8 cellular contexts compared by ENCODE assay signal in genomic region chr5:93915142-93915553, GRCh38.
DNase-seq lines count a peak whose midpoint lies in the region; ATAC-seq, FAIRE-seq and TF ChIP-seq lines count a peak whose summit lies in the region.

No MANE protein-coding gene starts in this region.

- no TSS peak for BruUV-seq in GM12878 (replicated peaks; lab: Mats Ljungman, UMichigan)

- H3K9ac ChIP-seq in GM12878 (ENCODE audit: control insufficient read depth, insufficient read depth, low read length): no peak overlapping the region

- H3K4me3 ChIP-seq in GM12878 (no peak overlapping the region), right lobe of liver (no peak overlapping the region)

- H3K36me3 ChIP-seq in GM12878 (ENCODE audit: control insufficient read depth in 2 of 2, insufficient read depth in 2 of 2, low read length in 1 of 2) (no peaks in the 10 kb centered on the region), right lobe of liver (no peaks in the 10 kb centered on the region)

- no peaks in the 10 kb centered on the region for H3K79me2 ChIP-seq in GM12878 (ENCODE audit: control insufficient read depth, insufficient read depth, low read length)

- peak; percentile 64 for TF ChIP-seq RAD21 in GM12878 (IDR thresholded peaks at IDR 0.05; ENCODE audit: insufficient read depth, low read depth, low read length)

- CTCF ChIA-PET in GM12878 (lab: Yijun Ruan, JAX): interaction anchor here (0.7 to 1.7 kb wide), 14 partner anchors 9 to 334 kb away, joined by 3 to 13 read pairs (median 4); partner anchors contain the start of genes NR2F1 and NR2F1-AS1

- H3K4me1 ChIP-seq in GM12878 (ENCODE audit: control insufficient read depth, insufficient read depth, low read length): no peaks in the 10 kb centered on the region
- H3K4me1 ChIP-seq in right lobe of liver: no peaks in the 10 kb centered on the region

- no peak overlapping the region for H3K4me2 ChIP-seq in GM12878 (ENCODE audit: control insufficient read depth, insufficient read depth)

- in situ Hi-C loops in GM12878 (cut with MboI): no loop called here

- peak; percentile 35 to 49 (median 48) for TF ChIP-seq CTCF in GM12878 (IDR thresholded peaks at IDR 0.05 in 2 of 3, conservative IDR thresholded peaks at IDR 0.05 in 1 of 3; ENCODE audit: control insufficient read depth in 2 of 3, extremely low read depth in 1 of 3, insufficient read depth in 1 of 3, low read depth in 3 of 3, low read length in 3 of 3)
- TF ChIP-seq CTCF in right lobe of liver (IDR thresholded peaks at IDR 0.05): peak; percentile 58 to 64 (median 62)

- RAD21 ChIA-PET in GM12878 (lab: Charles Lee; ENCODE audit: unreplicated experiment): interaction anchor here (1.2 kb wide), 1 partner anchor 9 kb away, joined by 3 read pairs; no protein-coding TSS in a partner anchor

- SMC1A ChIA-PET in GM12878 (lab: Charles Lee; ENCODE audit: uncharacterized antibody, unreplicated experiment): interaction anchor here (0.8 to 1.9 kb wide), 8 partner anchors 9 to 763 kb away, joined by 3 to 7 read pairs (median 3); no protein-coding TSS in a partner anchor

- POLR2A ChIA-PET in GM12878 (lab: Charles Lee): no interaction called here

- no peak for FAIRE-seq in GM12878 (lab: Jason Lieb, UNC)

- intact Hi-C loops in GM12878 (cut with micrococcal nuclease; ENCODE audit: unreplicated experiment): loop anchor here (2.0 to 5.0 kb wide), 2 partner anchors 113 to 334 kb away; partner anchors contain the start of gene NR2F1-AS1
- intact Hi-C loops in right lobe of liver (cut with DNase I): no loop called here

- H3K9me3 ChIP-seq in GM12878 (replicated peaks; ENCODE audit: control insufficient read depth, insufficient read depth, low read length) (no peaks in the 10 kb centered on the region), right lobe of liver (no peaks in the 10 kb centered on the region)

- TF ChIP-seq POLR2A in GM12878 (IDR thresholded peaks at IDR 0.05; ENCODE audit: low read depth, low read length) (no peak), right lobe of liver (IDR thresholded peaks at IDR 0.05) (no peak)

- H2AFZ ChIP-seq in GM12878 (ENCODE audit: control insufficient read depth, low read depth, low read length): no peak overlapping the region

- peak; percentile 48 for DNase-seq in DMS53 treated with DMSO at 0.1 percent for 48 hours (lab: John Stamatoyannopoulos, UW; ENCODE audit: unreplicated experiment)
- DNase-seq in NCI-H1092 (lab: John Stamatoyannopoulos, UW): peak; percentile 30
- peak; percentile 5 for DNase-seq in GM12878 (ENCODE audit: low read depth, low spot score)
- no peak for DNase-seq in right lobe of liver

- H3K27me3 ChIP-seq in GM12878 (replicated peaks in 1 of 2; ENCODE audit: control insufficient read depth in 2 of 2, insufficient read depth in 2 of 2, low read length in 1 of 2) (no peaks in the 10 kb centered on the region), right lobe of liver (no peaks in the 10 kb centered on the region)

- H4K20me1 ChIP-seq in GM12878 (ENCODE audit: control insufficient read depth, insufficient read depth): no peaks in the 10 kb centered on the region

- ATAC-seq in GM19438 (IDR thresholded peaks at IDR 0.05; ENCODE audit: low read depth, unreplicated experiment) (peak; percentile 77), GM12878 (peak; percentile 71), right lobe of liver (peak; percentile 81 to 91 (median 88)), GM21576 (IDR thresholded peaks at IDR 0.05; ENCODE audit: unreplicated experiment) (no peak), HG03457 (IDR thresholded peaks at IDR 0.05; ENCODE audit: unreplicated experiment) (no peak), HG03108 (IDR thresholded peaks at IDR 0.05; ENCODE audit: unreplicated experiment) (no peak)

- H3K27ac ChIP-seq in GM12878 (ENCODE audit: control insufficient read depth, insufficient read depth): no peak overlapping the region
- H3K27ac ChIP-seq in right lobe of liver: no peak overlapping the region

- no peak for TF ChIP-seq EP300 in GM12878 (IDR thresholded peaks at IDR 0.05; ENCODE audit: borderline replicate concordance in 1 of 2, control insufficient read depth in 1 of 2, low read depth in 2 of 2, low read length in 2 of 2)

TF ChIP-seq in GM12878, 131 proteins besides CTCF, POLR2A, EP300 and RAD21:
- TF ChIP-seq RUNX3 (IDR thresholded peaks at IDR 0.05; ENCODE audit: low read length) (0 out of 2 replicates have a peak, but pooled peaks have one; percentile 30), TAF1 (IDR thresholded peaks at IDR 0.05; ENCODE audit: borderline replicate concordance, low read depth, low read length) (no peak), JUNB (IDR thresholded peaks at IDR 0.05) (no peak), REST (IDR thresholded peaks at IDR 0.05; ENCODE audit: low read depth, low read length) (no peak), SMC3 (IDR thresholded peaks at IDR 0.05; ENCODE audit: borderline replicate concordance, low read length) (peak; percentile 50; the same call in 1 of the 2 replicates)
- TF ChIP-seq, protein P1, sequence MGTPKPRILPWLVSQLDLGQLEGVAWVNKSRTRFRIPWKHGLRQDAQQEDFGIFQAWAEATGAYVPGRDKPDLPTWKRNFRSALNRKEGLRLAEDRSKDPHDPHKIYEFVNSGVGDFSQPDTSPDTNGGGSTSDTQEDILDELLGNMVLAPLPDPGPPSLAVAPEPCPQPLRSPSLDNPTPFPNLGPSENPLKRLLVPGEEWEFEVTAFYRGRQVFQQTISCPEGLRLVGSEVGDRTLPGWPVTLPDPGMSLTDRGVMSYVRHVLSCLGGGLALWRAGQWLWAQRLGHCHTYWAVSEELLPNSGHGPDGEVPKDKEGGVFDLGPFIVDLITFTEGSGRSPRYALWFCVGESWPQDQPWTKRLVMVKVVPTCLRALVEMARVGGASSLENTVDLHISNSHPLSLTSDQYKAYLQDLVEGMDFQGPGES (IDR thresholded peaks at IDR 0.05): no peak
TF ChIP-seq in GM12878: peak in this region for 2.

Comparison
In these comparisons a context has a peak if more than half of its experiments do, and no peak if none do; other contexts are left out.
1. DNase-seq: peak in DMS53 treated with DMSO at 0.1 percent for 48 hours (single experiment), NCI-H1092 (single experiment) and GM12878 (single experiment); none in right lobe of liver (0 of 3).
2. ATAC-seq: peak in GM19438 (single experiment), GM12878 (single experiment) and right lobe of liver (4 of 4); none in GM21576 (single experiment), HG03457 (single experiment) and HG03108 (single experiment).